1 cellular context compared by ENCODE assay signal in the genomic region with DNA sequence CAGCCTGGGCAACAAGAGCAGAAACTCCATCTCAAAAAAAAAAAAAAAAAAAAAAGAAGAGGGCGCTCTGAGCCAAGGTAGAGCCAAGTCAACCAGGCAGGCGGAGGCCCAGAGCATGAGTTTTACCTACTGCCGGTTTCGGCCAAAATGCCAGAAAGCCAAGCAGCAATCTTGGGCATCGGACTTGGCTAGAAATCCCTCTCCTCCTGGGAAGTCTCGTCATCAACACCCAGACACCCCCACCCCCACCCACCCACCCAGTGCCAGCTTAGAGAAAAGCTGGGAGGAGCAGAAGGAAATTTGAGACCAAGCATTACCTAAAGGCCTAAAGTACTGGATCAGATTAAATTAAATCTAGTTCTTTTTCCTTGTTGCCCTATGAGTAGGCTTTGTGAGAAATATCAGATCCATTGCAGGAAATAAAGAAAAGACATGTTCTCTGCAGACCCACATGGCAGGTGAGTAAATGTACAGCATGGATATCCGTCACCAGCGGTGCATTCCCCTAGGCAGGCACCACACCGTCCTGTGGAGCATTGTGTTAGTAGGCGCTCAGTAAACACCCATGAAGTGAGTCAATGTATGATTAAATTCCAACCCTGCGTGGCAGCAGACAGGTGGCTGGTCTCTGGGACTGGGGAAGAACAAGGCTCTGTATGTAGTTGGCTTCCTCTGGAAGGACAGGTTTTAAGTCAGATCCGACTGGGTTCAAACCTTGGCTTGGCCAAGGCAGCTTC.
TF ChIP-seq lines count a peak whose summit lies in the region.

No MANE protein-coding gene starts in this region.

TF ChIP-seq in HEK293, 187 proteins besides CTCF, POLR2A, EP300 and RAD21 (continued from another document):
- TF ChIP-seq, protein P1, sequence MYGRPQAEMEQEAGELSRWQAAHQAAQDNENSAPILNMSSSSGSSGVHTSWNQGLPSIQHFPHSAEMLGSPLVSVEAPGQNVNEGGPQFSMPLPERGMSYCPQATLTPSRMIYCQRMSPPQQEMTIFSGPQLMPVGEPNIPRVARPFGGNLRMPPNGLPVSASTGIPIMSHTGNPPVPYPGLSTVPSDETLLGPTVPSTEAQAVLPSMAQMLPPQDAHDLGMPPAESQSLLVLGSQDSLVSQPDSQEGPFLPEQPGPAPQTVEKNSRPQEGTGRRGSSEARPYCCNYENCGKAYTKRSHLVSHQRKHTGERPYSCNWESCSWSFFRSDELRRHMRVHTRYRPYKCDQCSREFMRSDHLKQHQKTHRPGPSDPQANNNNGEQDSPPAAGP (tag by site-specific recombination; IDR thresholded peaks at IDR 0.05) = 0 out of 2 replicates have a peak, but pooled peaks have one; percentile 40
- TF ChIP-seq, protein P2, sequence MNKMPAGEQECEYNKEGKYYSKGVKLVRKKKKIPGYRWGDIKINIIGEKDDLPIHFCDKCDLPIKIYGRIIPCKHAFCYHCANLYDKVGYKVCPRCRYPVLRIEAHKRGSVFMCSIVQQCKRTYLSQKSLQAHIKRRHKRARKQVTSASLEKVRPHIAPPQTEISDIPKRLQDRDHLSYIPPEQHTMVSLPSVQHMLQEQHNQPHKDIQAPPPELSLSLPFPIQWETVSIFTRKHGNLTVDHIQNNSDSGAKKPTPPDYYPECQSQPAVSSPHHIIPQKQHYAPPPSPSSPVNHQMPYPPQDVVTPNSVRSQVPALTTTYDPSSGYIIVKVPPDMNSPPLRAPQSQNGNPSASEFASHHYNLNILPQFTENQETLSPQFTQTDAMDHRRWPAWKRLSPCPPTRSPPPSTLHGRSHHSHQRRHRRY (tag by site-specific recombination; IDR thresholded peaks at IDR 0.05) = no peak
